In the genomic region with DNA sequence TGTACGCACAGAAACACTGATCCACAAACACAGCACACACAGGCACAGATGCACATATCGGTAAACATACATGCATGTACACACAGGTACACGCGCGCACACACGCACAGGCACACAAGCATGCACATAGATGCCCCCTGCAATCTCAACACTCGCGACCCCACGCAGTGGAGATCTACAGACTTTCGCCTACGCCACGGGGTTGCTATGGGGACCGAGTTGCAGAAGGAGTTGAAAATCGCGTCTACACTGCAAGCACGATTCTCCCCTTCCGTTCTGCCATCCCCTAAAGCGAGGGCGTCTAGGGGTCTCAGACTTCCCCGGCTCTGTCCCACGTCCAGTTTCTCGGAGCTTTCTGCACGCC, we compare ENCODE assay signal across 9 cellular contexts. TPM values are rescaled to one million over a fixed set of nuclear protein-coding genes. Genes with fewer than 3 reads are reported as not detected.
A peak's percentile ranks its signal among the peaks of the same experiment; 100 is the strongest.
DNase-seq lines count a peak whose midpoint lies in the region; ATAC-seq and TF ChIP-seq lines count a peak whose summit lies in the region.
"Had no signal": no experiment of that assay in that cellular context is flagged by ENCODE, and none has a peak within 500 bp of the region (broad histone marks: within the 10 kb centered on the region; RNA-seq: fewer than 3 reads in every experiment).

No MANE protein-coding gene starts in this region.

- peaks cover 0 to 1% (median 0%) of the 10 kb centered on the region in 7 donors for H3K9me3 Mint-ChIP-seq in naive B cell

- TF ChIP-seq POLR2A in vagina (IDR thresholded peaks at IDR 0.05) = no peak

- DNase-seq in Right ventricle myocardium inferior (ENCODE audit: missing footprints) (peak; percentile 35), left ventricle myocardium superior (no peak), coronary artery (ENCODE audit: low spot score) (no peak), naive B cell (no peak), vagina (ENCODE audit: extremely low spot score in 2 of 2) (no peak), NAMALWA (ENCODE audit: low spot score) (no peak)
- no peak for DNase-seq in effector CD8-positive, alpha-beta T cell (lab: John Stamatoyannopoulos, UW)
- DNase-seq: DND-41 had no signal

- no peaks in the 10 kb centered on the region for H3K9me3 ChIP-seq in vagina

- H3K27me3 Mint-ChIP-seq in naive B cell = peaks cover 20 to 58% (median 57%) of the 10 kb centered on the region in 3 donors

- H3K4me3 ChIP-seq in coronary artery = peak overlapping the region; percentile 66
- peak overlapping the region; percentile 45 to 59 for H3K4me3 ChIP-seq in vagina

- H3K27ac ChIP-seq in coronary artery (no peak overlapping the region), vagina (peak overlapping the region; percentile 16)

- peak overlapping the region; percentile 32 to 73 (median 66) for H3K4me3 Mint-ChIP-seq in naive B cell

- peaks cover 26% of the 10 kb centered on the region for H3K4me1 ChIP-seq in vagina

- H3K27ac Mint-ChIP-seq in naive B cell = peak overlapping the region in 2 of 6 donors; percentile 75 to 80

- H3K36me3 ChIP-seq in vagina = no peaks in the 10 kb centered on the region

- peak; percentile 3 for ATAC-seq in Right ventricle myocardium inferior
- no peak for ATAC-seq in left ventricle myocardium superior
- peak; percentile 16 to 22 for ATAC-seq in naive B cell (ENCODE audit: low read depth in 2 of 2)
- ATAC-seq in HG03432 (IDR thresholded peaks at IDR 0.05; ENCODE audit: unreplicated experiment) = no peak

- peaks cover 16 to 24% (median 23%) of the 10 kb centered on the region in 3 donors for H3K4me1 Mint-ChIP-seq in naive B cell

- H3K27me3 ChIP-seq in vagina = no peaks in the 10 kb centered on the region

- no peaks in the 10 kb centered on the region for H3K36me3 Mint-ChIP-seq in naive B cell

- TF ChIP-seq CTCF in coronary artery (IDR thresholded peaks at IDR 0.05) = no peak
- TF ChIP-seq CTCF in vagina (IDR thresholded peaks at IDR 0.05) = no peak

- intact Hi-C loops in Right ventricle myocardium inferior (cut with DNase I) (no loop called here), left ventricle myocardium superior (cut with micrococcal nuclease) (no loop called here), vagina (cut with DNase I) (no loop called here)

RNA-seq across cellular contexts. Expression of gene TRIM17, which starts 0.8 kb away (rescaled TPM):
- total RNA-seq in Right ventricle myocardium inferior (0.38 TPM), left ventricle myocardium superior (0.50 TPM), vagina (1.2 TPM)
- under 1 TPM in 4 of 6 donors, not detected in 2; 0.24 to 0.27 (median 0.26) TPM for polyA plus RNA-seq in naive B cell (ENCODE audit: low read depth in 6 of 6)

RNA-seq across cellular contexts. Expression of gene TRIM11, which starts 9.2 kb away (rescaled TPM):
- total RNA-seq in Right ventricle myocardium inferior (7.7 TPM), left ventricle myocardium superior (7.6 TPM), vagina (22.1 TPM)
- 10 to 100 TPM in 4 of 6 donors, 1 to 10 TPM in 1, not detected in 1; 8.3 to 20.8 (median 16.4) TPM for polyA plus RNA-seq in naive B cell (ENCODE audit: low read depth in 6 of 6)

Comparison
In these comparisons a context has a peak if more than half of its experiments do, and no peak if none do; other contexts are left out.
1. ATAC-seq: peak in Right ventricle myocardium inferior (single experiment) and naive B cell (2 of 2); none in left ventricle myocardium superior (single experiment) and HG03432 (single experiment).